ENCODE assay signal across 1 cellular context in genomic region chr1:19377812-19378718, GRCh38.
TF ChIP-seq lines count a peak whose summit lies in the region.

No MANE protein-coding gene starts in this region.

TF ChIP-seq in GM23338, 12 proteins besides CTCF, POLR2A, EP300 and RAD21 (continued from another document):
- TF ChIP-seq ZNF462 (CRISPR knock-in tag; IDR thresholded peaks at IDR 0.05) (no peak), REST (IDR thresholded peaks at IDR 0.05; ENCODE audit: unreplicated experiment) (no peak), EZH2 (IDR thresholded peaks at IDR 0.05; ENCODE audit: low read depth, unreplicated experiment) (no peak), JUNB (IDR thresholded peaks at IDR 0.05; ENCODE audit: unreplicated experiment) (no peak), ZNF331 (CRISPR knock-in tag; IDR thresholded peaks at IDR 0.05; ENCODE audit: low read depth) (no peak)
